8 cellular contexts compared by ENCODE assay signal in the genomic region with DNA sequence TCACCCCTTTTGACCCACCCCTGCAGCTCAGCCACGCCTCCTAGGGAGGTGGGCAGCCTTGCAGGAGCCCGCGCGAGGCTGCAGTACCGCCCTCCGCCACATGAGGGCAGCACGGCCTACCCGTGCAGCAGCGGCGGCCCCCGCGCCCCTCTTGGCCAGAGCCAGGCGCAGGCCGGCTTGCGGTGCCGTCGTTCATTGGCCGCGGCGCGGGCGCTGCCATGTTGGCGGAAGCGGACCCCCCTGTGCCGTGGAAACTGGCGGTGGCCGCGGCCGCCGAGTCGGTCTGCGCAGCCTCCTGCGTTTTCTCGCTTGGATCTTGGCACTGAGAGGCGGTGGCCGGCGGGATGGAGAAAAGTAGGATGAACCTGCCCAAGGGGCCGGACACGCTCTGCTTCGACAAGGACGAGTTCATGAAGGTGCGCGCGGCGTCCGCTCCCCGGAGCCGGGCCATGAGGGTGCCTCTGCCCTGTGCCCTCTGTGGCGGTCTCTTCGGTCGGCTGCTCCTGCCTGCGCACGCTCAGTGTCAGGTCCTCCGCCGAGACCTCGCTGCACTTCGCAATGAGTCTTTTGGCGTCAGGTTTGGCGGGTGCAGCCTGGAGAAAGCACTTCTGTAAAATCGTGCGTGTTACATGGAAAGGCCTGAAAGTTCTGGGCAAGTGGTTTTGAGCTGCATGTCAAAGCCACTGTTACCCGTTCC. TPM values are rescaled to one million over a fixed set of nuclear protein-coding genes. Genes with fewer than 3 reads are reported as not detected.
DNase-seq lines count a peak whose midpoint lies in the region; ATAC-seq and TF ChIP-seq lines count a peak whose summit lies in the region.

TSS of gene COG2 (plus strand) at position 219 of the 697 bp plus-strand sequence. CDS start at position 345, 126 bp downstream.

- peak within 1 kb of the TSS; percentile 55 for H3K23ac ChIP-seq in IMR-90 (ENCODE audit: low read depth, low read length)

- no peak within 1 kb of the TSS for H2BK20ac ChIP-seq in IMR-90 (ENCODE audit: low read depth, low read length)

- WGBS in IMR-90 (ENCODE audit: extremely low coverage in 2 of 2, insufficient read length in 1 of 2), 2 experiments: 0% methylated on average over 28 of the region's 62 CpGs; no CpG with 5 or more reads in 1 of the 2 experiments

- H2BK5ac ChIP-seq in IMR-90 (ENCODE audit: low read depth, low read length, poor library complexity, severe bottlenecking): peak within 1 kb of the TSS; percentile 72

- CTCF ChIA-PET in IMR-90 (lab: Yijun Ruan, JAX): interaction anchor here (0.5 to 1.7 kb wide), 6 partner anchors 18 to 1430 kb away, joined by 3 to 10 read pairs (median 6); no protein-coding TSS in a partner anchor

- dilution Hi-C loops in IMR-90 (cut with HindIII; ENCODE audit: low sequenced_read_pairs, unreplicated experiment): no loop called here

- POLR2A ChIA-PET in IMR-90 (lab: Charles Lee; ENCODE audit: unreplicated experiment): no interaction called here

- TF ChIP-seq CTCF in IMR-90 (conservative IDR thresholded peaks at IDR 0.05; ENCODE audit: low read depth, low read length): peak; percentile 99
- peak; percentile 90 for TF ChIP-seq CTCF in epithelial cell of proximal tubule (conservative IDR thresholded peaks at IDR 0.05; ENCODE audit: low read depth, low read length)

- H3K27ac ChIP-seq in IMR-90 (ENCODE audit: insufficient read depth, low read length): peak within 1 kb of the TSS; percentile 77
- peak within 1 kb of the TSS; percentile 76 to 89 for H3K27ac ChIP-seq in mucosa of rectum (ENCODE audit: low read depth in 2 of 2, low read length in 2 of 2)

- peak; percentile 64 for TF ChIP-seq RAD21 in IMR-90 (IDR thresholded peaks at IDR 0.05; ENCODE audit: low read length)

- H4K91ac ChIP-seq in IMR-90 (ENCODE audit: insufficient read depth, low read depth, low read length): 0 out of 2 replicates have a peak within 1 kb of the TSS, but pooled peaks have one; percentile 57

- peak within 1 kb of the TSS; percentile 99 for H2AFZ ChIP-seq in IMR-90 (replicated peaks; ENCODE audit: low read length, poor library complexity)

- H2AK5ac ChIP-seq in IMR-90 (ENCODE audit: low read depth, low read length): peak within 1 kb of the TSS; percentile 6; the same call in 1 of the 2 replicates

- peaks cover 5% of the 10 kb centered on the region; the same call in 1 of the 2 replicates for H4K20me1 ChIP-seq in IMR-90 (ENCODE audit: insufficient read depth, low read length)

- H3K9me3 ChIP-seq in IMR-90 (ENCODE audit: control insufficient read depth, insufficient read depth, low read length) (no peaks in the 10 kb centered on the region), mucosa of rectum (ENCODE audit: control insufficient read depth in 2 of 2, low read length in 2 of 2) (no peaks in the 10 kb centered on the region)

- peak within 1 kb of the TSS; percentile 42 for H3K56ac ChIP-seq in IMR-90 (ENCODE audit: extremely low read depth, insufficient read depth, low read length)

- no peak within 1 kb of the TSS for H2BK120ac ChIP-seq in IMR-90 (ENCODE audit: low read depth, low read length)

- H3K4me1 ChIP-seq in IMR-90 (ENCODE audit: control insufficient read depth, insufficient read depth, low read length) (peaks cover 4% of the 10 kb centered on the region), mucosa of rectum (ENCODE audit: control insufficient read depth in 2 of 2, insufficient read depth in 2 of 2, low read length in 2 of 2) (peaks cover 16 to 31% of the 10 kb centered on the region in 2 donors)

- H3K4me3 ChIP-seq in IMR-90 (ENCODE audit: insufficient read depth, low read depth, low read length) (peak within 1 kb of the TSS; percentile 99), epithelial cell of proximal tubule (ENCODE audit: low read depth, low read length) (peak within 1 kb of the TSS; percentile 91), mucosa of rectum (ENCODE audit: low read length in 2 of 2) (peak within 1 kb of the TSS; percentile 76 to 98)

- H4K5ac ChIP-seq in IMR-90 (ENCODE audit: low read depth, low read length): peak within 1 kb of the TSS; percentile 86

- H3K9me1 ChIP-seq in IMR-90 (ENCODE audit: insufficient read depth, low read length): peaks cover 9% of the 10 kb centered on the region

- peak; percentile 97 for DNase-seq in DMS153 treated with DMSO at 0.1 percent for 48 hours (lab: John Stamatoyannopoulos, UW; ENCODE audit: unreplicated experiment)
- peak; percentile 90 for DNase-seq in IMR-90
- DNase-seq in OCI-M2 (lab: John Stamatoyannopoulos, UW; ENCODE audit: unreplicated experiment): peak; percentile 41
- DNase-seq in activated T-cell treated with anti-CD3 and anti-CD28 coated beads for 48 hours (ENCODE audit: low read depth): peak; percentile 98
- peak; percentile 19 for DNase-seq in epithelial cell of proximal tubule (ENCODE audit: low read depth)
- DNase-seq in stimulated activated CD8-positive, alpha-beta memory T cell treated with anti-CD3 and anti-CD28 coated beads, Interleukin-7, amount 100 ng/mL, for 1 hour (ENCODE audit: low read depth in 2 of 2): peak; percentile 97

- H3K4me2 ChIP-seq in IMR-90 (ENCODE audit: low read depth, low read length): peak within 1 kb of the TSS; percentile 93

- TF ChIP-seq POLR2A in IMR-90 (IDR thresholded peaks at IDR 0.05; ENCODE audit: low read depth, low read length): peak; percentile 76

- H3K14ac ChIP-seq in IMR-90 (replicated peaks; ENCODE audit: low read depth, low read length): peak within 1 kb of the TSS; percentile 48

- BruUV-seq in IMR-90 (replicated peaks; lab: Mats Ljungman, UMichigan): TSS peak; percentile 45

- peak within 1 kb of the TSS; percentile 77 for H2AK9ac ChIP-seq in IMR-90 (replicated peaks; ENCODE audit: low read depth, low read length, poor library complexity)

- peaks cover 14 to 43% of the 10 kb centered on the region in 2 experiments for H3K79me1 ChIP-seq in IMR-90 (ENCODE audit: low read depth in 1 of 2, low read length in 2 of 2)

- H2BK15ac ChIP-seq in IMR-90 (ENCODE audit: low read depth, low read length): no peak within 1 kb of the TSS

- no peaks in the 10 kb centered on the region for H3K36me3 ChIP-seq in IMR-90 (ENCODE audit: control insufficient read depth, insufficient read depth, low read length)
- peaks cover 8 to 12% of the 10 kb centered on the region in 2 donors for H3K36me3 ChIP-seq in mucosa of rectum (ENCODE audit: control insufficient read depth in 2 of 2, insufficient read depth in 2 of 2, low read length in 2 of 2)

- H4K8ac ChIP-seq in IMR-90 (ENCODE audit: low read depth in 2 of 2, low read length in 2 of 2): peak within 1 kb of the TSS; percentile 15 to 87

- H3K9ac ChIP-seq in IMR-90 (ENCODE audit: low read depth, low read length) (peak within 1 kb of the TSS; percentile 78), mucosa of rectum (ENCODE audit: low read depth in 1 of 2, low read length in 2 of 2) (peak within 1 kb of the TSS; percentile 72 to 93)

- intact Hi-C loops in IMR-90 (cut with micrococcal nuclease): loop anchor here (1.0 to 5.0 kb wide), 5 partner anchors 131 to 570 kb away; partner anchors contain the start of gene TTC13

- in situ Hi-C loops in IMR-90 (cut with MboI; ENCODE audit: low sequenced_read_pairs): loop anchor here (10.0 kb wide), 1 partner anchor 132 kb away; no protein-coding TSS in a partner anchor

- peak within 1 kb of the TSS; percentile 36; the same call in 1 of the 2 replicates for H3K18ac ChIP-seq in IMR-90 (ENCODE audit: low read depth, low read length)

- peak; percentile 96 for ATAC-seq in GM21528 (IDR thresholded peaks at IDR 0.05; ENCODE audit: low FRiP score, unreplicated experiment)
- peak; percentile 99 for ATAC-seq in IMR-90 (ENCODE audit: low read depth)

- H3K4ac ChIP-seq in IMR-90 (ENCODE audit: low read depth, low read length): peak within 1 kb of the TSS; percentile 32; the same call in 1 of the 2 replicates

- H3K27me3 ChIP-seq in IMR-90 (ENCODE audit: control insufficient read depth, insufficient read depth, low read length) (peaks cover 10% of the 10 kb centered on the region; the same call in 1 of the 2 replicates), mucosa of rectum (ENCODE audit: control insufficient read depth in 2 of 2, insufficient read depth in 2 of 2, low read length in 2 of 2) (peaks cover 0 to 2% of the 10 kb centered on the region in 2 donors)

TF ChIP-seq in IMR-90, 13 proteins besides CTCF, POLR2A, EP300 and RAD21 (continues in another document):
- TF ChIP-seq CHD1 (IDR thresholded peaks at IDR 0.05; ENCODE audit: low read depth, low read length) (no peak), FOS (IDR thresholded peaks at IDR 0.05; ENCODE audit: low read depth, low read length) (no peak), RFX5 (IDR thresholded peaks at IDR 0.05; ENCODE audit: low read depth, low read length) (no peak), SMC3 (IDR thresholded peaks at IDR 0.05; ENCODE audit: low read depth, low read length) (peak; percentile 55), MAZ (IDR thresholded peaks at IDR 0.05; ENCODE audit: borderline replicate concordance, low read depth, low read length) (peak; percentile 86; the same call in 1 of the 2 replicates), CEBPB (IDR thresholded peaks at IDR 0.05; ENCODE audit: low read depth, low read length) (no peak), MXI1 (IDR thresholded peaks at IDR 0.05; ENCODE audit: borderline replicate concordance, low read depth, low read length) (peak; percentile 50; the same call in 1 of the 2 replicates), BHLHE40 (IDR thresholded peaks at IDR 0.05; ENCODE audit: low read depth, low read length) (peak; percentile 63; the same call in 1 of the 2 replicates), MAFK (IDR thresholded peaks at IDR 0.05; ENCODE audit: low read depth, low read length) (no peak), RCOR1 (IDR thresholded peaks at IDR 0.05; ENCODE audit: insufficient replicate concordance, low read length) (no peak), NFE2L2 (IDR thresholded peaks at IDR 0.05; ENCODE audit: low read depth, low read length) (no peak)
- TF ChIP-seq, protein P1, sequence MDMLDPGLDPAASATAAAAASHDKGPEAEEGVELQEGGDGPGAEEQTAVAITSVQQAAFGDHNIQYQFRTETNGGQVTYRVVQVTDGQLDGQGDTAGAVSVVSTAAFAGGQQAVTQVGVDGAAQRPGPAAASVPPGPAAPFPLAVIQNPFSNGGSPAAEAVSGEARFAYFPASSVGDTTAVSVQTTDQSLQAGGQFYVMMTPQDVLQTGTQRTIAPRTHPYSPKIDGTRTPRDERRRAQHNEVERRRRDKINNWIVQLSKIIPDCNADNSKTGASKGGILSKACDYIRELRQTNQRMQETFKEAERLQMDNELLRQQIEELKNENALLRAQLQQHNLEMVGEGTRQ (IDR thresholded peaks at IDR 0.05; ENCODE audit: low read depth, low read length): no peak

RNA-seq across cellular contexts. Expression of gene COG2, which starts in this region (rescaled TPM):
- total RNA-seq in IMR-90 (2012; rRNA removed) (16.7 and 17.8 TPM in 2 replicates), epithelial cell of proximal tubule (17.2 and 20.3 TPM in 2 replicates)
- 9.0 and 9.1 TPM in 2 replicates for polyA plus RNA-seq in IMR-90 (2012; rRNA removed)
- 2.3 and 3.3 TPM in 2 replicates for polyA plus RNA-seq in IMR-90 (2012; cell fraction: cytosol; rRNA removed)
- 5.1 and 21.7 TPM in 2 replicates for polyA plus RNA-seq in IMR-90 (2012; cell fraction: nucleus; rRNA removed; ENCODE audit: low replicate concordance)

Comparison
In these comparisons a context has a peak if more than half of its experiments do, and no peak if none do; other contexts are left out.
1. Peak in every context shown above with its lines: DNase-seq, ATAC-seq, H3K4me3 ChIP-seq and H3K27ac ChIP-seq.
2. DNase-seq: peak in every context shown above with its lines; median percentile 98 in activated T-cell treated with anti-CD3 and anti-CD28 coated beads for 48 hours; 97 in DMS153 treated with DMSO at 0.1 percent for 48 hours; 97 in stimulated activated CD8-positive, alpha-beta memory T cell treated with anti-CD3 and anti-CD28 coated beads, Interleukin-7, amount 100 ng/mL, for 1 hour; 90 in IMR-90; 41 in OCI-M2; 19 in epithelial cell of proximal tubule.